In genomic region chr1:32342704-32343103, GRCh38 we compare ENCODE assay signal across 1 cellular context.
A peak's percentile ranks its signal among the peaks of the same experiment; 100 is the strongest.
TF ChIP-seq lines count a peak whose summit lies in the region.

No MANE protein-coding gene starts in this region.

TF ChIP-seq in HepG2, 621 proteins besides CTCF, POLR2A, EP300 and RAD21:
- no peak for TF ChIP-seq SNRNP70 (IDR thresholded peaks at IDR 0.05; ENCODE audit: low read depth, low read length)
- no peak for TF ChIP-seq ZNF253 (CRISPR knock-in tag; IDR thresholded peaks at IDR 0.05; ENCODE audit: borderline replicate concordance)
- no peak for TF ChIP-seq ZBTB33 (CRISPR knock-in tag; IDR thresholded peaks at IDR 0.05)
- TF ChIP-seq HIVEP1 (CRISPR knock-in tag; IDR thresholded peaks at IDR 0.05): no peak
- TF ChIP-seq FOXM1 (CRISPR knock-in tag; IDR thresholded peaks at IDR 0.05): no peak
- TF ChIP-seq ZNF576 (CRISPR knock-in tag; IDR thresholded peaks at IDR 0.05): no peak
- TF ChIP-seq DRAP1 (CRISPR knock-in tag; IDR thresholded peaks at IDR 0.05): no peak
- TF ChIP-seq DPF2 (CRISPR knock-in tag; IDR thresholded peaks at IDR 0.05; ENCODE audit: borderline replicate concordance, low read depth): no peak
- 0 out of 2 replicates have a peak, but pooled peaks have one; percentile 24 for TF ChIP-seq CEBPG (CRISPR knock-in tag; IDR thresholded peaks at IDR 0.05)
- no peak for TF ChIP-seq TBP (CRISPR knock-in tag; IDR thresholded peaks at IDR 0.05)
- peak; percentile 65 for TF ChIP-seq ZNF629 (CRISPR knock-in tag; conservative IDR thresholded peaks at IDR 0.05)
- TF ChIP-seq ZSCAN22 (CRISPR knock-in tag; IDR thresholded peaks at IDR 0.05): no peak
- TF ChIP-seq PRDM15 (CRISPR knock-in tag; IDR thresholded peaks at IDR 0.05): no peak
- TF ChIP-seq HMGA1 (CRISPR knock-in tag; conservative IDR thresholded peaks at IDR 0.05): no peak
- peak; percentile 76 for TF ChIP-seq CEBPB (IDR thresholded peaks at IDR 0.05; ENCODE audit: borderline replicate concordance, low read depth, low read length)
